Comparison of ENCODE assay signal across 11 cellular contexts in the genomic region with DNA sequence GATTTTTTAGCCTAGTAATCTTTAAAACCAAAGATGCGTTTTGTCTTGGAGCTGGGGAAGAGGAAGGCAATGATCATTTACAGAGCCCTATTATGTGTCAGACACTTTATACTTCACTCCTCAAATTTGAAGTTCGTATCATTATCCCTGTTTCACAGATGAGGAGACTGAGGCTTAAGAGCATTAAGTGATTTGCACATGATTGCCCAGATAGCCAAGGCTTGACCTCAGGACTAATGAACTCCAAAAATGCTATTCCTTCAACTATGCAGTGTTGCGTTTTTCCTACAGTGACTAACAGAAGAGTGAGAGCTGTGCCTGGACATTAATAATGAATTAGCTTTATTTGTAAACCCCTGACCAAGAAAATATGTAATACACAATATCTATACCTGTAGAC.
"Had no signal": no experiment of that assay in that cellular context is flagged by ENCODE, and none has a peak within 500 bp of the region (broad histone marks: within the 10 kb centered on the region; RNA-seq: fewer than 3 reads in every experiment).

No MANE protein-coding gene starts in this region.

- H3K27ac Mint-ChIP-seq: GM23338, H9, HFFc6 had no signal

- H3K9me3 Mint-ChIP-seq: GM23338, H9, HFFc6 had no signal

- H3K4me3 ChIP-seq: GM23248, GM23338, HAP-1 had no signal

- H3K4me3 Mint-ChIP-seq: GM23338, H9, HFFc6 had no signal

- DNase-seq: GM23248, GOT3, H7, H9, HCEC 1CT, HFFc6 had no signal

- H2AFZ ChIP-seq: GM23248, GM23338 had no signal

- H3K4me1 ChIP-seq: HAP-1 had no signal

- FAIRE-seq: H1, H54 had no signal

- H3K27ac ChIP-seq: GM23248 had no signal

- H3K4me2 ChIP-seq: GM23338 had no signal

- H3K36me3 ChIP-seq: HAP-1 had no signal

- ATAC-seq: GM23338, HCT116 had no signal

- H3K9me3 ChIP-seq: HAP-1 had no signal

- H3K9ac ChIP-seq: GM23248 had no signal
